In genomic region chr18:13641551-13642439, GRCh38 we compare ENCODE assay signal across 11 cellular contexts.
DNase-seq lines count a peak whose midpoint lies in the region; ATAC-seq and TF ChIP-seq lines count a peak whose summit lies in the region.
"Had no signal": no experiment of that assay in that cellular context is flagged by ENCODE, and none has a peak within 500 bp of the region (broad histone marks: within the 10 kb centered on the region; RNA-seq: fewer than 3 reads in every experiment).

No MANE protein-coding gene starts in this region.

- no peak overlapping the region for H2AFZ ChIP-seq in DND-41 (ENCODE audit: low read depth, low read length)

- H3K4me1 ChIP-seq in DND-41 (ENCODE audit: insufficient read depth, low read length), result no peaks in the 10 kb centered on the region
- H3K4me1 ChIP-seq in duodenal mucosa (ENCODE audit: control insufficient read depth in 1 of 2, insufficient read depth in 2 of 2, low read length in 2 of 2), result no peaks in the 10 kb centered on the region
- peaks cover 0 to 20% (median 10%) of the 10 kb centered on the region in 4 donors for H3K4me1 ChIP-seq in sigmoid colon

- H3K27ac ChIP-seq in DND-41 (ENCODE audit: low read length) (no peak overlapping the region), duodenal mucosa (ENCODE audit: low read depth, low read length) (peak overlapping the region; percentile 32), sigmoid colon (peak overlapping the region; percentile 36 to 60 (median 52))
- H3K27ac ChIP-seq: KMS-11 had no signal

- H3K4me2 ChIP-seq in DND-41 (ENCODE audit: insufficient read depth, low read length), result no peak overlapping the region
- H3K4me2 ChIP-seq: KMS-11 had no signal

- H3K79me2 ChIP-seq in DND-41 (ENCODE audit: insufficient read depth, low read length), result peaks cover 60% of the 10 kb centered on the region

- intact Hi-C loops in sigmoid colon (cut with DNase I), result loop anchor here (5.0 kb wide), 1 partner anchor 524 kb away; no protein-coding TSS in a partner anchor

- no peak for TF ChIP-seq POLR2A in sigmoid colon (IDR thresholded peaks at IDR 0.05)

- TF ChIP-seq CTCF in DND-41 (IDR thresholded peaks at IDR 0.05; ENCODE audit: borderline replicate concordance, extremely low read depth, low read length, poor library complexity, severe bottlenecking), result no peak
- TF ChIP-seq CTCF in sigmoid colon (IDR thresholded peaks at IDR 0.05), result no peak

- WGBS in sigmoid colon, 2 donors, result 50 to 84% methylated on average over 84 of the region's 84 CpGs

- ATAC-seq in DND-41 (ENCODE audit: insufficient read depth, low read depth), result peak; percentile 33; the same call in 1 of the 3 replicates
- ATAC-seq in HG03521 (IDR thresholded peaks at IDR 0.05; ENCODE audit: unreplicated experiment), result no peak

- no peaks in the 10 kb centered on the region for H3K27me3 ChIP-seq in DND-41 (ENCODE audit: insufficient read depth, low read length, poor library complexity)
- H3K27me3 ChIP-seq in duodenal mucosa (ENCODE audit: control insufficient read depth in 1 of 2, insufficient read depth in 2 of 2, low read length in 2 of 2), result no peaks in the 10 kb centered on the region
- H3K27me3 ChIP-seq in sigmoid colon, result no peaks in the 10 kb centered on the region

- H3K9me3 ChIP-seq in DND-41 (ENCODE audit: insufficient read depth, low read length, severe bottlenecking), result no peaks in the 10 kb centered on the region
- H3K9me3 ChIP-seq in duodenal mucosa (ENCODE audit: control insufficient read depth in 1 of 2, low read length in 2 of 2), result no peaks in the 10 kb centered on the region
- no peaks in the 10 kb centered on the region for H3K9me3 ChIP-seq in sigmoid colon

- H3K9ac ChIP-seq in DND-41 (ENCODE audit: low read depth, low read length) (no peak overlapping the region), duodenal mucosa (ENCODE audit: low read depth in 1 of 2, low read length in 2 of 2) (no peak overlapping the region)
- H3K9ac ChIP-seq: KMS-11 had no signal

- DNase-seq in DND-41 (no peak), islet precursor cell (peak; percentile 61), sigmoid colon (peak; percentile 69), NCI-H187 (lab: John Stamatoyannopoulos, UW) (no peak), cerebellar cortex (ENCODE audit: low spot score) (no peak), medulla oblongata (ENCODE audit: extremely low spot score) (no peak)
- DNase-seq: AML-193, NCI-H524 treated with DMSO at 0.1 percent for 48 hours had no signal

- H4K20me1 ChIP-seq in DND-41 (ENCODE audit: insufficient read depth, low read length), result peaks cover 73% of the 10 kb centered on the region

- peaks cover 82% of the 10 kb centered on the region for H3K36me3 ChIP-seq in DND-41 (ENCODE audit: insufficient read depth, low read length)
- peaks cover 0 to 14% of the 10 kb centered on the region in 2 donors for H3K36me3 ChIP-seq in duodenal mucosa (ENCODE audit: control insufficient read depth in 1 of 2, insufficient read depth in 2 of 2, low read length in 2 of 2)
- peaks cover 0 to 18% (median 9%) of the 10 kb centered on the region in 4 donors for H3K36me3 ChIP-seq in sigmoid colon

- TF ChIP-seq EP300 in sigmoid colon (IDR thresholded peaks at IDR 0.05), result no peak

- H3K4me3 ChIP-seq in DND-41 (ENCODE audit: low read depth in 1 of 2, low read length in 2 of 2), result no peak overlapping the region
- no peak overlapping the region for H3K4me3 ChIP-seq in duodenal mucosa (ENCODE audit: low read depth in 1 of 2, low read length in 2 of 2)
- peak overlapping the region; percentile 12 to 49 (median 42) for H3K4me3 ChIP-seq in sigmoid colon

Comparison
In these comparisons a context has a peak if more than half of its experiments do, and no peak if none do; other contexts are left out.
1. DNase-seq: peak in islet precursor cell (single experiment) and sigmoid colon (single experiment); none in DND-41 (single experiment), NCI-H187 (0 of 2), cerebellar cortex (single experiment) and medulla oblongata (single experiment).
2. H3K4me3 ChIP-seq: peak in sigmoid colon (4 of 4); none in DND-41 (0 of 2) and duodenal mucosa (0 of 2).